ENCODE assay signal across 1 cellular context in the genomic region with DNA sequence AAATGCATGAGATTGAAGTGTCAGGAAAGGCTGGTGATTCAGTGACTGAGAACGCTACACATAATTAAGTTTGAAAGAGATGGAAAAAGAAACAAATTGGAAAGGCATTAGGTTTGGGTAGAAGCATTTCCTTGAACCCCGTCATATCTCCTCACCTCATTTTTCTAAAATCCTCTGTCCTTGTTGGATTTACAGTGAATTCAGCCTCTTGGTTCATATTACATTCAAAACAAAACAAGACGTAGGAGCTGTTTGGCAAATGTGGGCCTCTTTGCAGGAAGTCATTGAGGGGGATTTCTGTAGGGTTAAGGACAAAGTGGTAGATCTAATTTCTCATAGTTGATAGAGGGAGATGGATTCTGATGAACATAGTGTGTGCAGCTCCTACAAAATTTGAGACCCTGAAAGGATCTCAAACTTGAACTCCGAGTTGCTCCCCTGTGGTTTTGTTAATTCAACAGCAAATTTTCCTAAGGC.
TF ChIP-seq lines count a peak whose summit lies in the region.

No MANE protein-coding gene starts in this region.

TF ChIP-seq in HepG2, 621 proteins besides CTCF, POLR2A, EP300 and RAD21 (continued from another document):
- TF ChIP-seq CREB3 (CRISPR knock-in tag; IDR thresholded peaks at IDR 0.05) (no peak), GTF3A (CRISPR knock-in tag; conservative IDR thresholded peaks at IDR 0.05) (no peak), GLMP (CRISPR knock-in tag; IDR thresholded peaks at IDR 0.05; ENCODE audit: borderline replicate concordance) (no peak)
